18 cellular contexts compared by ENCODE assay signal in genomic region chr10:91700788-91701444, GRCh38.
A peak's percentile ranks its signal among the peaks of the same experiment; 100 is the strongest.
DNase-seq lines count a peak whose midpoint lies in the region; ATAC-seq and TF ChIP-seq lines count a peak whose summit lies in the region.
"Had no signal": no experiment of that assay in that cellular context is flagged by ENCODE, and none has a peak within 500 bp of the region (broad histone marks: within the 10 kb centered on the region; RNA-seq: fewer than 3 reads in every experiment).

No MANE protein-coding gene starts in this region.

- ATAC-seq in HG03108 (IDR thresholded peaks at IDR 0.05; ENCODE audit: unreplicated experiment) (no peak), HG02678 (IDR thresholded peaks at IDR 0.05; ENCODE audit: unreplicated experiment) (no peak)
- ATAC-seq: activated CD4-positive, alpha-beta T cell treated with anti-CD3 and anti-CD28 coated beads for 36 hours; stimulated activated naive CD8-positive, alpha-beta T cell treated with anti-CD3 and anti-CD28 coated beads, Interleukin-15, amount 100 ng/mL, for 72 hours had no signal

- TF ChIP-seq CTCF in foreskin fibroblast (IDR thresholded peaks at IDR 0.05; ENCODE audit: low read depth, low read length), result no peak

- DNase-seq in A172 (ENCODE audit: low spot score), result peak; percentile 26
- peak; percentile 63 for DNase-seq in HT1080 (ENCODE audit: low read depth)
- DNase-seq in astrocyte of the hippocampus (ENCODE audit: low read depth, low spot score), result peak; percentile 59
- peak; percentile 64 to 81 for DNase-seq in foreskin fibroblast
- no peak for DNase-seq in NCI-H2029 (lab: John Stamatoyannopoulos, UW)
- no peak for DNase-seq in AML-193 (lab: John Stamatoyannopoulos, UW)
- DNase-seq: 8988T; activated CD4-positive, alpha-beta T cell treated with anti-CD3 and anti-CD28 coated beads for 36 hours; activated naive CD4-positive, alpha-beta T cell treated with anti-CD3 and anti-CD28 coated beads for 36 hours; caudate nucleus; COR-L47; GDM1; hippocampal formation; SHP77; stimulated activated naive CD8-positive, alpha-beta T cell treated with anti-CD3 and anti-CD28 coated beads, Interleukin-15, amount 100 ng/mL, for 72 hours; T-helper 9 cell had no signal

- no peak overlapping the region for H3K4me3 ChIP-seq in foreskin fibroblast (ENCODE audit: low read depth in 1 of 2, low read length in 2 of 2)

Comparison
In these comparisons a context has a peak if more than half of its experiments do, and no peak if none do; other contexts are left out.
1. DNase-seq: peak in A172 (single experiment), HT1080 (single experiment), astrocyte of the hippocampus (single experiment) and foreskin fibroblast (2 of 2); none in NCI-H2029 (single experiment) and AML-193 (0 of 2).